In genomic region chr18:9913526-9914333, GRCh38 we compare ENCODE assay signal across 1 cellular context.
TF ChIP-seq lines count a peak whose summit lies in the region.

VAPA (plus strand) TSS chr18:9914016; CDS start chr18:9914257, 241 bp downstream.

TF ChIP-seq in HepG2, 621 proteins besides CTCF, POLR2A, EP300 and RAD21 (continued from another document and continues in another):
- TF ChIP-seq, protein P1, sequence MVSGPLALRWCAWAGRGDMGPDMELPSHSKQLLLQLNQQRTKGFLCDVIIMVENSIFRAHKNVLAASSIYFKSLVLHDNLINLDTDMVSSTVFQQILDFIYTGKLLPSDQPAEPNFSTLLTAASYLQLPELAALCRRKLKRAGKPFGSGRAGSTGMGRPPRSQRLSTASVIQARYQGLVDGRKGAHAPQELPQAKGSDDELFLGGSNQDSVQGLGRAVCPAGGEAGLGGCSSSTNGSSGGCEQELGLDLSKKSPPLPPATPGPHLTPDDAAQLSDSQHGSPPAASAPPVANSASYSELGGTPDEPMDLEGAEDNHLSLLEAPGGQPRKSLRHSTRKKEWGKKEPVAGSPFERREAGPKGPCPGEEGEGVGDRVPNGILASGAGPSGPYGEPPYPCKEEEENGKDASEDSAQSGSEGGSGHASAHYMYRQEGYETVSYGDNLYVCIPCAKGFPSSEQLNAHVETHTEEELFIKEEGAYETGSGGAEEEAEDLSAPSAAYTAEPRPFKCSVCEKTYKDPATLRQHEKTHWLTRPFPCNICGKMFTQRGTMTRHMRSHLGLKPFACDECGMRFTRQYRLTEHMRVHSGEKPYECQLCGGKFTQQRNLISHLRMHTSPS (CRISPR knock-in tag; IDR thresholded peaks at IDR 0.05; ENCODE audit: low read depth): no peak
- TF ChIP-seq ETV6 (CRISPR knock-in tag; conservative IDR thresholded peaks at IDR 0.05) (no peak), ZNF329 (CRISPR knock-in tag; IDR thresholded peaks at IDR 0.05; ENCODE audit: low read depth) (peak; percentile 82; the same call in 1 of the 2 replicates), BRD4 (CRISPR knock-in tag; IDR thresholded peaks at IDR 0.05) (peak; percentile 52; the same call in 1 of the 2 replicates), FOSL2 (CRISPR knock-in tag; IDR thresholded peaks at IDR 0.05) (no peak; the same call in none of the 2 replicates), EED (CRISPR knock-in tag; IDR thresholded peaks at IDR 0.05) (no peak), ZNF468 (CRISPR knock-in tag; IDR thresholded peaks at IDR 0.05) (no peak), ELF4 (CRISPR knock-in tag; IDR thresholded peaks at IDR 0.05; ENCODE audit: borderline replicate concordance) (no peak), BCL3 (CRISPR knock-in tag; IDR thresholded peaks at IDR 0.05) (no peak; the same call in 1 of the 2 replicates), RAD51 (IDR thresholded peaks at IDR 0.05; ENCODE audit: borderline replicate concordance) (0 out of 2 replicates have a peak, but pooled peaks have one; percentile 24), ZNF280D (CRISPR knock-in tag; IDR thresholded peaks at IDR 0.05) (no peak), ZNF17 (CRISPR knock-in tag; IDR thresholded peaks at IDR 0.05) (no peak), SOX13 (IDR thresholded peaks at IDR 0.05) (no peak), SOX13 (CRISPR knock-in tag; conservative IDR thresholded peaks at IDR 0.05 in 1 of 2, IDR thresholded peaks at IDR 0.05 in 1 of 2) (no peak), U2AF1 (optimal IDR thresholded peaks at IDR 0.05; ENCODE audit: low read depth, low read length) (no peak), SMYD3 (CRISPR knock-in tag; IDR thresholded peaks at IDR 0.05) (no peak), PTBP1 (IDR thresholded peaks at IDR 0.05; ENCODE audit: low read depth, low read length, poor library complexity, severe bottlenecking) (no peak), POLR2AphosphoS5 (IDR thresholded peaks at IDR 0.05; ENCODE audit: low read depth, low read length) (peak; percentile 75), ATF2 (CRISPR knock-in tag; IDR thresholded peaks at IDR 0.05) (no peak; the same call in 1 of the 2 replicates), TRAFD1 (CRISPR knock-in tag; IDR thresholded peaks at IDR 0.05; ENCODE audit: borderline replicate concordance) (no peak), SMAD3 (CRISPR knock-in tag; IDR thresholded peaks at IDR 0.05) (no peak), RNF2 (conservative IDR thresholded peaks at IDR 0.05; ENCODE audit: low read depth) (no peak), ZFYVE20 (CRISPR knock-in tag; IDR thresholded peaks at IDR 0.05; ENCODE audit: borderline replicate concordance, low read depth) (0 out of 2 replicates have a peak, but pooled peaks have one; percentile 65), ZNF569 (CRISPR knock-in tag; IDR thresholded peaks at IDR 0.05; ENCODE audit: borderline replicate concordance) (no peak), SALL2 (CRISPR knock-in tag; IDR thresholded peaks at IDR 0.05) (peak; percentile 82; the same call in 1 of the 2 replicates), ZNF431 (CRISPR knock-in tag; IDR thresholded peaks at IDR 0.05; ENCODE audit: borderline replicate concordance, low read depth) (peak; percentile 34; the same call in 1 of the 2 replicates), EHMT2 (IDR thresholded peaks at IDR 0.05; ENCODE audit: borderline replicate concordance, low read depth, low read length) (no peak), DNMT3B (CRISPR knock-in tag; conservative IDR thresholded peaks at IDR 0.05) (no peak), ZBTB7A (CRISPR knock-in tag; IDR thresholded peaks at IDR 0.05) (no peak), BHLHE40 (IDR thresholded peaks at IDR 0.05; ENCODE audit: low read length) (peak; percentile 43; the same call in 1 of the 2 replicates), ZBTB8A (CRISPR knock-in tag; IDR thresholded peaks at IDR 0.05; ENCODE audit: borderline replicate concordance, low read depth) (no peak), PAX8 (CRISPR knock-in tag; IDR thresholded peaks at IDR 0.05; ENCODE audit: borderline replicate concordance) (no peak), ZFP41 (CRISPR knock-in tag; IDR thresholded peaks at IDR 0.05; ENCODE audit: borderline replicate concordance) (no peak), CHCHD3 (CRISPR knock-in tag; IDR thresholded peaks at IDR 0.05) (no peak), KAT8 (CRISPR knock-in tag; IDR thresholded peaks at IDR 0.05) (0 out of 2 replicates have a peak, but pooled peaks have one; percentile 26), ZFP82 (CRISPR knock-in tag; IDR thresholded peaks at IDR 0.05; ENCODE audit: borderline replicate concordance) (no peak), HOXA9 (CRISPR knock-in tag; IDR thresholded peaks at IDR 0.05; ENCODE audit: borderline replicate concordance) (no peak)
- TF ChIP-seq, protein P2, sequence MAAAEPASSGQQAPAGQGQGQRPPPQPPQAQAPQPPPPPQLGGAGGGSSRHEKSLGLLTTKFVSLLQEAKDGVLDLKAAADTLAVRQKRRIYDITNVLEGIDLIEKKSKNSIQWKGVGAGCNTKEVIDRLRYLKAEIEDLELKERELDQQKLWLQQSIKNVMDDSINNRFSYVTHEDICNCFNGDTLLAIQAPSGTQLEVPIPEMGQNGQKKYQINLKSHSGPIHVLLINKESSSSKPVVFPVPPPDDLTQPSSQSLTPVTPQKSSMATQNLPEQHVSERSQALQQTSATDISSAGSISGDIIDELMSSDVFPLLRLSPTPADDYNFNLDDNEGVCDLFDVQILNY (CRISPR knock-in tag; conservative IDR thresholded peaks at IDR 0.05): no peak
- TF ChIP-seq, protein P3, sequence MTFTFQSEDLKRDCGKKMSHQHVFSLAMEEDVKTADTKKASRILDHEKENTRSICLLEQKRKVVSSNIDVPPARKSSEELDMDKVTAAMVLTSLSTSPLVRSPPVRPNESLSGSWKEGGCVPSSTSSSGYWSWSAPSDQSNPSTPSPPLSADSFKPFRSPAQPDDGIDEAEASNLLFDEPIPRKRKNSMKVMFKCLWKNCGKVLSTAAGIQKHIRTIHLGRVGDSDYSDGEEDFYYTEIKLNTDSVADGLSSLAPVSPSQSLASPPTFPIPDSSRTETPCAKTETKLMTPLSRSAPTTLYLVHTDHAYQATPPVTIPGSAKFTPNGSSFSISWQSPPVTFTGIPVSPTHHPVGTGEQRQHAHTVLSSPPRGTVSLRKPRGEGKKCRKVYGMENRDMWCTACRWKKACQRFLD (CRISPR knock-in tag; IDR thresholded peaks at IDR 0.05; ENCODE audit: borderline replicate concordance): 0 out of 2 replicates have a peak, but pooled peaks have one; percentile 20
- TF ChIP-seq, protein P4, sequence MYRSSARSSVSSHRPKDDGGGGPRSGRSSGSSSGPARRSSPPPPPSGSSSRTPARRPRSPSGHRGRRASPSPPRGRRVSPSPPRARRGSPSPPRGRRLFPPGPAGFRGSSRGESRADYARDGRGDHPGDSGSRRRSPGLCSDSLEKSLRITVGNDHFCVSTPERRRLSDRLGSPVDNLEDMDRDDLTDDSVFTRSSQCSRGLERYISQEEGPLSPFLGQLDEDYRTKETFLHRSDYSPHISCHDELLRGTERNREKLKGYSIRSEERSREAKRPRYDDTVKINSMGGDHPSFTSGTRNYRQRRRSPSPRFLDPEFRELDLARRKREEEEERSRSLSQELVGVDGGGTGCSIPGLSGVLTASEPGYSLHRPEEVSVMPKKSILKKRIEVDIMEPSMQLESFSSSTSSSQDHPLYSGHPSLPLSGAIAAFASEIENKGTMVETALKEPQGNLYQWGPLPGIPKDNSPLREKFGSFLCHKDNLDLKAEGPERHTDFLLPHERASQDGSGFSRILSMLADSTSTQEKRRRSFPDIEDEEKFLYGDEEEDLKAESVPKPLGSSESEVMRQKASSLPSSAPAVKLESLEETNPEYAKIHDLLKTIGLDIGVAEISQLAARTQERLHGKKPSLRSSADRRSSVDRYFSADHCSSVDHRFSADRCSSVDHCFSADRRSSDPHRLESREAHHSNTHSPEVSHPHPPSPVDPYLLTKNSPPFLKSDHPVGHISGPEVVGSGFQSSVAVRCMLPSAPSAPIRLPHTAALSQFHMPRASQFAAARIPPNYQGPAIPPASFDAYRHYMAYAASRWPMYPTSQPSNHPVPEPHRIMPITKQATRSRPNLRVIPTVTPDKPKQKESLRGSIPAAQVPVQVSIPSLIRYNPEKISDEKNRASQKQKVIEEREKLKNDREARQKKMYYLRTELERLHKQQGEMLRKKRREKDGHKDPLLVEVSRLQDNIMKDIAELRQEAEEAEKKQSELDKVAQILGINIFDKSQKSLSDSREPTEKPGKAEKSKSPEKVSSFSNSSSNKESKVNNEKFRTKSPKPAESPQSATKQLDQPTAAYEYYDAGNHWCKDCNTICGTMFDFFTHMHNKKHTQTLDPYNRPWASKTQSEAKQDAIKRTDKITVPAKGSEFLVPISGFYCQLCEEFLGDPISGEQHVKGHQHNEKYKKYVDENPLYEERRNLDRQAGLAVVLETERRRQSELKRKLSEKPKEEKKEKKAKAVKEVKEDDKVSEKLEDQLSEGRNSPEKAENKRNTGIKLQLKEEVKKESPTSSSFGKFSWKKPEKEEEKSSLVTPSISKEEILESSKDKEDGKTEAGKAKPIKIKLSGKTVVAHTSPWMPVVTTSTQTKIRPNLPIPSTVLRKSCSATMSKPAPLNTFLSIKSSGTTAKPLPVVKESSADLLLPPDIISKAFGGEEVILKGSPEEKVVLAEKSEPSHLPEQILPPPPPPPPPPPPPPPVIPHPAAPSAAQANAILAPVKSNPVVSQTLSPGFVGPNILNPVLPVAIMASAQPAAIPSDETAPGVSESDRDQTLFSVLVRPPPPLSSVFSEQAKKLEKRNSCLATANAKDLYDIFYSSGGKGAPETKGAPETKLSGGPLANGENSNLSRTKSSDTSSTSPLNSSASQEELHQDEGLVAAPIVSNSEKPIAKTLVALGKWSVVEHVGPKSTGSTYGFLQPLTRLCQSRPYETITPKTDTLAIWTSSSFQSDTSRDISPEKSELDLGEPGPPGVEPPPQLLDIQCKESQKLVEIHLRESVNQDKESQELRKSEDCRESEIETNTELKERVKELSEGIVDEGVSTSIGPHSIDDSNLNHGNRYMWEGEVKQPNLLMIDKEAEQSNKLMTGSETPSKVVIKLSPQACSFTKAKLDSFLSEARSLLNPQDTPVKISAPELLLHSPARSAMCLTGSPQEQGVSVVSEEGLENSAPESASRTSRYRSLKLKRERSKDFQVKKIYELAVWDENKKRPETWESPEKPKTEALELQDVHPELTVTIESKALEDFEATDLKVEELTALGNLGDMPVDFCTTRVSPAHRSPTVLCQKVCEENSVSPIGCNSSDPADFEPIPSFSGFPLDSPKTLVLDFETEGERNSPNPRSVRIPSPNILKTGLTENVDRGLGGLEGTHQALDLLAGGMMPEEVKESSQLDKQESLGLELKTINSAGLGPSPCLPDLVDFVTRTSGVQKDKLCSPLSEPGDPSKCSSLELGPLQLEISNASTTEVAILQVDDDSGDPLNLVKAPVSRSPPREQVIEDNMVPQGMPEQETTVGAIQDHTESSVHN (CRISPR knock-in tag; IDR thresholded peaks at IDR 0.05): no peak; the same call in 1 of the 2 replicates
- TF ChIP-seq, protein P5, sequence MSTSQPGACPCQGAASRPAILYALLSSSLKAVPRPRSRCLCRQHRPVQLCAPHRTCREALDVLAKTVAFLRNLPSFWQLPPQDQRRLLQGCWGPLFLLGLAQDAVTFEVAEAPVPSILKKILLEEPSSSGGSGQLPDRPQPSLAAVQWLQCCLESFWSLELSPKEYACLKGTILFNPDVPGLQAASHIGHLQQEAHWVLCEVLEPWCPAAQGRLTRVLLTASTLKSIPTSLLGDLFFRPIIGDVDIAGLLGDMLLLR (CRISPR knock-in tag; IDR thresholded peaks at IDR 0.05): peak; percentile 58; the same call in 1 of the 2 replicates
